In genomic region chr5:141680751-141681201, GRCh38 we compare ENCODE assay signal across 8 cellular contexts. TPM values are rescaled to one million over a fixed set of nuclear protein-coding genes. Genes with fewer than 3 reads are reported as not detected.
A peak's percentile ranks its signal among the peaks of the same experiment; 100 is the strongest.
DNase-seq lines count a peak whose midpoint lies in the region; ATAC-seq, FAIRE-seq and TF ChIP-seq lines count a peak whose summit lies in the region.

No MANE protein-coding gene starts in this region.

- BruUV-seq in MCF 10A (replicated peaks; lab: Mats Ljungman, UMichigan), result no TSS peak

- CTCF ChIA-PET in MCF 10A (lab: Yijun Ruan, JAX), result interaction anchor here (0.6 to 5.1 kb wide), 7 partner anchors 12 to 1508 kb away, joined by 3 to 51 read pairs (median 8); partner anchors contain the start of genes PCDH1 and RNF14

- H3K36me3 ChIP-seq in kidney (ENCODE audit: control insufficient read depth in 1 of 2, insufficient read depth in 2 of 2, low read length in 2 of 2), result no peaks in the 10 kb centered on the region
- peaks cover 6% of the 10 kb centered on the region for H3K36me3 ChIP-seq in upper lobe of right lung

- no peaks in the 10 kb centered on the region for H3K27me3 Mint-ChIP-seq in T-helper 2 cell treated with Interferon-gamma antibody and Interleukin-4, amounts not matched to agents 5 μg/mL and 100 μg/mL, for 36 hours (ENCODE audit: low read depth)
- H3K27me3 Mint-ChIP-seq in MCF 10A (ENCODE audit: insufficient read depth, unreplicated experiment), result no peaks in the 10 kb centered on the region
- H3K27me3 Mint-ChIP-seq in activated T-helper 2 cell treated with anti-CD3 and anti-CD28 coated beads, Interferon-gamma antibody, Interleukin-2, Interleukin-4, amounts not matched to agents 10 μg/mL and 5 μg/mL and 100 μg/mL, durations not matched to agents 14 hours and 24 hours and 36 hours (ENCODE audit: low read depth), result no peaks in the 10 kb centered on the region

- ATAC-seq in upper lobe of right lung (peak; percentile 33), HG03432 (IDR thresholded peaks at IDR 0.05; ENCODE audit: unreplicated experiment) (no peak)

- H3K9ac ChIP-seq in kidney (ENCODE audit: low read length in 2 of 2), result peak overlapping the region; percentile 22 to 60

- H3K4me3 Mint-ChIP-seq in T-helper 2 cell treated with Interferon-gamma antibody and Interleukin-4, amounts not matched to agents 5 μg/mL and 100 μg/mL, for 36 hours, result peak overlapping the region; percentile 62
- H3K4me3 Mint-ChIP-seq in MCF 10A (ENCODE audit: unreplicated experiment), result peak overlapping the region; percentile 76
- H3K4me3 Mint-ChIP-seq in activated T-helper 2 cell treated with anti-CD3 and anti-CD28 coated beads, Interferon-gamma antibody, Interleukin-2, Interleukin-4, amounts not matched to agents 10 μg/mL and 5 μg/mL and 100 μg/mL, durations not matched to agents 14 hours and 24 hours and 36 hours (ENCODE audit: low read depth), result no peak overlapping the region

- H3K27me3 ChIP-seq in upper lobe of right lung, result no peaks in the 10 kb centered on the region

- peaks cover 2% of the 10 kb centered on the region for H3K36me3 Mint-ChIP-seq in T-helper 2 cell treated with Interferon-gamma antibody and Interleukin-4, amounts not matched to agents 5 μg/mL and 100 μg/mL, for 36 hours (ENCODE audit: low read depth)
- peaks cover 8% of the 10 kb centered on the region for H3K36me3 Mint-ChIP-seq in MCF 10A (ENCODE audit: insufficient read depth, unreplicated experiment)
- no peaks in the 10 kb centered on the region for H3K36me3 Mint-ChIP-seq in activated T-helper 2 cell treated with anti-CD3 and anti-CD28 coated beads, Interferon-gamma antibody, Interleukin-2, Interleukin-4, amounts not matched to agents 10 μg/mL and 5 μg/mL and 100 μg/mL, durations not matched to agents 14 hours and 24 hours and 36 hours (ENCODE audit: low read depth)

- DNase-seq in T-helper 2 cell treated with Interferon-gamma antibody and Interleukin-4, amounts not matched to agents 5 μg/mL and 100 μg/mL, for 36 hours (ENCODE audit: low spot score), result no peak
- no peak for DNase-seq in T-helper 2 cell
- DNase-seq in MCF 10A (ENCODE audit: unreplicated experiment), result peak; percentile 79
- DNase-seq in kidney, result no peak
- DNase-seq in upper lobe of right lung, result no peak
- no peak for DNase-seq in DMS79 treated with DMSO at 0.1 percent for 48 hours (lab: John Stamatoyannopoulos, UW)
- no peak for DNase-seq in activated T-helper 2 cell treated with anti-CD3 and anti-CD28 coated beads, Interferon-gamma antibody, Interleukin-2, Interleukin-4, amounts not matched to agents 10 μg/mL and 5 μg/mL and 100 μg/mL, durations not matched to agents 14 hours and 24 hours and 36 hours (ENCODE audit: low spot score)

- no peaks in the 10 kb centered on the region for H3K9me3 Mint-ChIP-seq in T-helper 2 cell treated with Interferon-gamma antibody and Interleukin-4, amounts not matched to agents 5 μg/mL and 100 μg/mL, for 36 hours
- no peaks in the 10 kb centered on the region for H3K9me3 Mint-ChIP-seq in MCF 10A (ENCODE audit: unreplicated experiment)
- H3K9me3 Mint-ChIP-seq in activated T-helper 2 cell treated with anti-CD3 and anti-CD28 coated beads, Interferon-gamma antibody, Interleukin-2, Interleukin-4, amounts not matched to agents 10 μg/mL and 5 μg/mL and 100 μg/mL, durations not matched to agents 14 hours and 24 hours and 36 hours, result no peaks in the 10 kb centered on the region

- H3K9me3 ChIP-seq in kidney (ENCODE audit: control insufficient read depth in 1 of 2, low read length in 2 of 2) (no peaks in the 10 kb centered on the region), upper lobe of right lung (no peaks in the 10 kb centered on the region)

- H3K27ac ChIP-seq in kidney (ENCODE audit: low read depth in 2 of 2, low read length in 2 of 2) (peak overlapping the region in 1 of 2 donors; percentile 95), upper lobe of right lung (peak overlapping the region; percentile 81)

- no peak overlapping the region for H3K27ac Mint-ChIP-seq in T-helper 2 cell treated with Interferon-gamma antibody and Interleukin-4, amounts not matched to agents 5 μg/mL and 100 μg/mL, for 36 hours
- H3K27ac Mint-ChIP-seq in MCF 10A (ENCODE audit: low read depth, unreplicated experiment), result peak overlapping the region; percentile 93
- no peak overlapping the region for H3K27ac Mint-ChIP-seq in activated T-helper 2 cell treated with anti-CD3 and anti-CD28 coated beads, Interferon-gamma antibody, Interleukin-2, Interleukin-4, amounts not matched to agents 10 μg/mL and 5 μg/mL and 100 μg/mL, durations not matched to agents 14 hours and 24 hours and 36 hours

- H3K4me3 ChIP-seq in kidney (ENCODE audit: low read length in 2 of 2) (peak overlapping the region in 1 of 2 donors; percentile 64), upper lobe of right lung (peak overlapping the region; percentile 56)

- POLR2A ChIA-PET in MCF 10A (lab: Yijun Ruan, JAX), result interaction anchor here (0.6 to 3.4 kb wide), 13 partner anchors 11 to 429 kb away, joined by 3 to 31 read pairs (median 4); partner anchors contain the start of genes DELE1, FCHSD1, HDAC3 and PCDH1

- no peak for FAIRE-seq in kidney (lab: Jason Lieb, UNC)

- H3K4me1 ChIP-seq in kidney (ENCODE audit: control insufficient read depth in 1 of 2, insufficient read depth in 1 of 2, low read depth in 1 of 2, low read length in 2 of 2) (peaks cover 9 to 16% of the 10 kb centered on the region in 2 donors), upper lobe of right lung (peaks cover 26% of the 10 kb centered on the region)

- intact Hi-C loops in MCF 10A (cut with micrococcal nuclease) (no loop called here), kidney (cut with DNase I) (no loop called here), upper lobe of right lung (cut with DNase I) (no loop called here)
- intact Hi-C loops in activated T-helper 2 cell treated with anti-CD3 and anti-CD28 coated beads, Interferon-gamma antibody, Interleukin-2, Interleukin-4, amounts not matched to agents 10 μg/mL and 5 μg/mL and 100 μg/mL, durations not matched to agents 14 hours and 24 hours and 36 hours (cut with micrococcal nuclease), result no loop called here

- peaks cover 24% of the 10 kb centered on the region for H3K4me1 Mint-ChIP-seq in T-helper 2 cell treated with Interferon-gamma antibody and Interleukin-4, amounts not matched to agents 5 μg/mL and 100 μg/mL, for 36 hours (ENCODE audit: low read depth)
- H3K4me1 Mint-ChIP-seq in MCF 10A (ENCODE audit: insufficient read depth, unreplicated experiment), result peaks cover 14% of the 10 kb centered on the region
- H3K4me1 Mint-ChIP-seq in activated T-helper 2 cell treated with anti-CD3 and anti-CD28 coated beads, Interferon-gamma antibody, Interleukin-2, Interleukin-4, amounts not matched to agents 10 μg/mL and 5 μg/mL and 100 μg/mL, durations not matched to agents 14 hours and 24 hours and 36 hours (ENCODE audit: low read depth), result peaks cover 18% of the 10 kb centered on the region

- TF ChIP-seq CTCF in MCF 10A (IDR thresholded peaks at IDR 0.05; ENCODE audit: unreplicated experiment) (no peak), kidney (IDR thresholded peaks at IDR 0.05; ENCODE audit: borderline replicate concordance, extremely low read depth, insufficient read depth) (no peak), upper lobe of right lung (IDR thresholded peaks at IDR 0.05) (no peak)

RNA-seq across cellular contexts. Expression of gene ARAP3, which starts 1.3 kb away (rescaled TPM):
- total RNA-seq in MCF 10A (2022) (19.8 and 22.8 TPM in 2 replicates), kidney (19.8 TPM), upper lobe of right lung (42.4 TPM)
- 7.2 TPM for polyA plus RNA-seq in kidney (ENCODE audit: insufficient read depth, low read depth, low replicate concordance)
- 9.9 and 10.5 TPM in 2 replicates for total RNA-seq in activated T-helper 2 cell treated with anti-CD3 and anti-CD28 coated beads, Interferon-gamma antibody, Interleukin-2, Interleukin-4, amounts not matched to agents 10 μg/mL and 5 μg/mL and 100 μg/mL, durations not matched to agents 14 hours and 24 hours and 36 hours

RNA-seq across cellular contexts. Expression of gene FCHSD1, which starts 29.6 kb away (rescaled TPM):
- 21.2 and 22.1 TPM in 2 replicates for total RNA-seq in MCF 10A (2022)
- 20.3 TPM for total RNA-seq in kidney
- polyA plus RNA-seq in kidney (ENCODE audit: insufficient read depth, low read depth, low replicate concordance), result 6.4 TPM
- total RNA-seq in upper lobe of right lung, result 13.6 TPM
- total RNA-seq in activated T-helper 2 cell treated with anti-CD3 and anti-CD28 coated beads, Interferon-gamma antibody, Interleukin-2, Interleukin-4, amounts not matched to agents 10 μg/mL and 5 μg/mL and 100 μg/mL, durations not matched to agents 14 hours and 24 hours and 36 hours, result 37.4 and 42.8 TPM in 2 replicates

RNA-seq across cellular contexts. Expression of gene RELL2, which starts 44.0 kb away (rescaled TPM):
- total RNA-seq in MCF 10A (2022), result 12.5 and 13.3 TPM in 2 replicates
- 3.0 TPM for total RNA-seq in kidney
- polyA plus RNA-seq in kidney (ENCODE audit: insufficient read depth, low read depth, low replicate concordance), result 8.2 TPM
- 6.1 TPM for total RNA-seq in upper lobe of right lung
- 15.9 and 16.1 TPM in 2 replicates for total RNA-seq in activated T-helper 2 cell treated with anti-CD3 and anti-CD28 coated beads, Interferon-gamma antibody, Interleukin-2, Interleukin-4, amounts not matched to agents 10 μg/mL and 5 μg/mL and 100 μg/mL, durations not matched to agents 14 hours and 24 hours and 36 hours

RNA-seq across cellular contexts. Expression of gene HDAC3, which starts 44.1 kb away (rescaled TPM):
- 83.5 and 85.6 TPM in 2 replicates for total RNA-seq in MCF 10A (2022)
- 44.7 TPM for total RNA-seq in kidney
- 47.5 TPM for polyA plus RNA-seq in kidney (ENCODE audit: insufficient read depth, low read depth, low replicate concordance)
- 42.1 TPM for total RNA-seq in upper lobe of right lung
- 92.4 and 95.2 TPM in 2 replicates for total RNA-seq in activated T-helper 2 cell treated with anti-CD3 and anti-CD28 coated beads, Interferon-gamma antibody, Interleukin-2, Interleukin-4, amounts not matched to agents 10 μg/mL and 5 μg/mL and 100 μg/mL, durations not matched to agents 14 hours and 24 hours and 36 hours
